ENCODE assay signal across 17 cellular contexts in the genomic region with DNA sequence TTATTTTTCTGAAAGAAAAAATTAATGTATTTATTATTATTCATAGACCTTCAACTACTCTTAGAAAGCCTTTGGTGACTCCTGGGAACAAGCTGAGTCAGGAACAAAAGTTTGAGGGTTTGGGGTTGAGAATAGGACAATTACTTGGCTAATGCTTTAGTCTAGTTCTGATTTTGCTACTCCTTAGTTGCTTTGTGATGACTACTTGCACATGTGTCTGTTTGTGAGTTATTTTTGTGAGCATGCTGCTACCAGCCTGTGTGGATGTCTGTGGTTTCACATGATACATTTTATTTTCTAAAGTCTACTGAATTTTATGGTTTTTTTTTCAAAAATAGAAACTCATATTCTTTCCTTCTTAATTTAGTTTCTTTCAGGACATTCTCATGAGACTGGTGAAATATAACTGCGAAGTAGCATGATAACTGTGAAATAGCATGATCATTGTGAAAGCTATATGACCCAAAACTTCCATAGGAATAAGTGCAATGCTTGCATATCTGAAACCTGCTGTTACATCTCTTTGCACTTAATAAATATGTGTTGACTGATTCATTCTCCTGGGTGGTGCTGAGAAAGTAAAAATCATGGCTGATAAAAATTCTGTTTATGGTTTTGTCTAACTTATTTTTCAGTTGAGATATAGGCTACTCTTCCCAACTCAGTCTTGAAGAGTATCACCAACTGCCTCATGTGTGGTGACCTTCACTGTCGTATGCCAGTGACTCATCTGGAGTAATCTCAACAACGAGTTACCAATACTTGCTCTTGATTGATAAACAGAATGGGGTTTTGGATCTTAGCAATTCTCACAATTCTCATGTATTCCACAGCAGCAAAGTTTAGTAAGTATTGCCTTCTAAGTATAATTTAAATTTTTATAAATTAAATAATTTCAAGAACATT. TPM values are rescaled to one million over a fixed set of nuclear protein-coding genes. Genes with fewer than 3 reads are reported as not detected.
DNase-seq lines count a peak whose midpoint lies in the region; ATAC-seq, FAIRE-seq and TF ChIP-seq lines count a peak whose summit lies in the region.
"Had no signal": no experiment of that assay in that cellular context is flagged by ENCODE, and none has a peak within 500 bp of the region (broad histone marks: within the 10 kb centered on the region; RNA-seq: fewer than 3 reads in every experiment).

No MANE protein-coding gene starts in this region.

- H3K4me3 Mint-ChIP-seq in activated T-helper 17 cell treated with anti-CD3 and anti-CD28 coated beads, Interleukin-2, amount 50 U/mL, for 72 hours, result no peak overlapping the region
- H3K4me3 Mint-ChIP-seq in T-helper 2 cell treated with Interferon-gamma antibody and Interleukin-4, amounts not matched to agents 5 μg/mL and 100 μg/mL, for 36 hours, result no peak overlapping the region
- H3K4me3 Mint-ChIP-seq: HFFc6, T-cell had no signal

- H3K4me2 ChIP-seq in keratinocyte (ENCODE audit: control insufficient read depth, extremely low read depth, insufficient read depth, low read depth, low read length), result peak overlapping the region; percentile 91

- H3K27ac ChIP-seq in ACC112 (ENCODE audit: low read depth, low read length) (peak overlapping the region; percentile 95), keratinocyte (ENCODE audit: control insufficient read depth, insufficient read depth, low read length) (peak overlapping the region; percentile 88)
- H3K27ac ChIP-seq: C4-2B had no signal

- dilution Hi-C loops in keratinocyte (cut with MboI; ENCODE audit: extremely low pct_ligation_motif_present, low sequenced_read_pairs), result no loop called here

- H3K79me2 ChIP-seq in ACC112 (ENCODE audit: control insufficient read depth, insufficient read depth, low read length, unreplicated experiment) (no peaks in the 10 kb centered on the region), keratinocyte (ENCODE audit: control insufficient read depth, insufficient read depth, low read length) (no peaks in the 10 kb centered on the region)

- FAIRE-seq in keratinocyte (lab: Jason Lieb, UNC) (no peak), GM12891 (lab: Jason Lieb, UNC) (no peak)

- H3K9me3 ChIP-seq in keratinocyte (ENCODE audit: control insufficient read depth, low read depth, low read length), result no peaks in the 10 kb centered on the region
- H3K9me3 ChIP-seq: gastrocnemius medialis had no signal

- no peak for TF ChIP-seq CTCF in keratinocyte (optimal IDR thresholded peaks at IDR 0.05 in 1 of 3, IDR thresholded peaks at IDR 0.05 in 1 of 3, conservative IDR thresholded peaks at IDR 0.05 in 1 of 3; ENCODE audit: extremely low read depth in 1 of 3, insufficient read depth in 2 of 3, low read length in 3 of 3)

- peaks cover 39% of the 10 kb centered on the region for H3K4me1 ChIP-seq in ACC112 (ENCODE audit: control insufficient read depth, insufficient read depth, low read length, unreplicated experiment)
- H3K4me1 ChIP-seq in keratinocyte (ENCODE audit: control insufficient read depth, extremely low read depth, insufficient read depth, low read length), result peaks cover 21% of the 10 kb centered on the region

- H3K36me3 Mint-ChIP-seq in activated T-helper 17 cell treated with anti-CD3 and anti-CD28 coated beads, Interleukin-2, amount 50 U/mL, for 72 hours (ENCODE audit: low read depth), result no peaks in the 10 kb centered on the region
- H3K36me3 Mint-ChIP-seq in T-helper 2 cell treated with Interferon-gamma antibody and Interleukin-4, amounts not matched to agents 5 μg/mL and 100 μg/mL, for 36 hours (ENCODE audit: low read depth), result peaks cover 2% of the 10 kb centered on the region
- H3K36me3 Mint-ChIP-seq: T-cell had no signal

- no peaks in the 10 kb centered on the region for H3K9me3 Mint-ChIP-seq in activated T-helper 17 cell treated with anti-CD3 and anti-CD28 coated beads, Interleukin-2, amount 50 U/mL, for 72 hours
- peaks cover 3% of the 10 kb centered on the region for H3K9me3 Mint-ChIP-seq in T-helper 2 cell treated with Interferon-gamma antibody and Interleukin-4, amounts not matched to agents 5 μg/mL and 100 μg/mL, for 36 hours
- H3K9me3 Mint-ChIP-seq: HFFc6, T-cell had no signal

- H3K27me3 Mint-ChIP-seq in activated T-helper 17 cell treated with anti-CD3 and anti-CD28 coated beads, Interleukin-2, amount 50 U/mL, for 72 hours, result no peaks in the 10 kb centered on the region
- no peaks in the 10 kb centered on the region for H3K27me3 Mint-ChIP-seq in T-helper 2 cell treated with Interferon-gamma antibody and Interleukin-4, amounts not matched to agents 5 μg/mL and 100 μg/mL, for 36 hours (ENCODE audit: low read depth)
- H3K27me3 Mint-ChIP-seq: T-cell had no signal

- H3K36me3 ChIP-seq in ACC112 (ENCODE audit: insufficient read depth, low read length), result no peaks in the 10 kb centered on the region
- no peaks in the 10 kb centered on the region for H3K36me3 ChIP-seq in keratinocyte (ENCODE audit: control insufficient read depth in 2 of 2, extremely low read depth in 1 of 2, insufficient read depth in 2 of 2, low read length in 2 of 2)
- H3K36me3 ChIP-seq: gastrocnemius medialis had no signal

- ATAC-seq in activated T-helper 17 cell treated with anti-CD3 and anti-CD28 coated beads, Interleukin-2, amount 50 U/mL, for 72 hours (replicated peaks), result peak; percentile 84
- ATAC-seq: T-cell had no signal

- no peaks in the 10 kb centered on the region for H4K20me1 ChIP-seq in keratinocyte (ENCODE audit: control insufficient read depth, extremely low read depth, insufficient read depth, low read length)

- TF ChIP-seq POLR2A in GM12891 (IDR thresholded peaks at IDR 0.05; ENCODE audit: low read depth, low read length), result no peak

- no peak overlapping the region for H3K9ac ChIP-seq in keratinocyte (ENCODE audit: control insufficient read depth, extremely low read depth, insufficient read depth, low read length)

- no peaks in the 10 kb centered on the region for H3K4me1 Mint-ChIP-seq in activated T-helper 17 cell treated with anti-CD3 and anti-CD28 coated beads, Interleukin-2, amount 50 U/mL, for 72 hours
- H3K4me1 Mint-ChIP-seq in T-helper 2 cell treated with Interferon-gamma antibody and Interleukin-4, amounts not matched to agents 5 μg/mL and 100 μg/mL, for 36 hours (ENCODE audit: low read depth), result peaks cover 19% of the 10 kb centered on the region

- peak overlapping the region; percentile 70 for H3K4me3 ChIP-seq in ACC112 (ENCODE audit: low read depth, low read length)
- H3K4me3 ChIP-seq in keratinocyte (ENCODE audit: control insufficient read depth in 2 of 3, extremely low read depth in 1 of 3, insufficient read depth in 2 of 3, low read depth in 1 of 3, low read length in 3 of 3), result peak overlapping the region in 1 of 3 experiments; percentile 25

- H3K27me3 ChIP-seq in ACC112 (ENCODE audit: insufficient read depth, low read length) (no peaks in the 10 kb centered on the region), keratinocyte (ENCODE audit: control insufficient read depth, extremely low read depth, insufficient read depth, low read length) (no peaks in the 10 kb centered on the region)
- H3K27me3 ChIP-seq: gastrocnemius medialis had no signal

- H3K9me1 ChIP-seq in keratinocyte (ENCODE audit: control insufficient read depth, extremely low read depth, insufficient read depth, low read length), result no peaks in the 10 kb centered on the region

- DNase-seq in GM03348 (ENCODE audit: low spot score), result peak; percentile 8
- DNase-seq in keratinocyte (ENCODE audit: low read depth, low spot score), result no peak
- DNase-seq in GM12891 (ENCODE audit: insufficient read length, low spot score), result no peak
- DNase-seq in midbrain (lab: John Stamatoyannopoulos, UW), result no peak
- DNase-seq in T-helper 2 cell treated with Interferon-gamma antibody and Interleukin-4, amounts not matched to agents 5 μg/mL and 100 μg/mL, for 36 hours (ENCODE audit: low spot score), result no peak
- DNase-seq: activated CD4-positive, alpha-beta T cell treated with anti-CD3 and anti-CD28 coated beads for 1 hour; DMS79; gastrocnemius medialis; HFFc6; NCI-H2029 treated with DMSO at 0.1 percent for 48 hours; NCI-H526 treated with DMSO at 0.1 percent for 48 hours; T-cell had no signal

- H2AFZ ChIP-seq in ACC112 (ENCODE audit: low read length, unreplicated experiment) (no peak overlapping the region), keratinocyte (ENCODE audit: control insufficient read depth, low read length) (no peak overlapping the region)

- no peak overlapping the region for H3K27ac Mint-ChIP-seq in activated T-helper 17 cell treated with anti-CD3 and anti-CD28 coated beads, Interleukin-2, amount 50 U/mL, for 72 hours
- H3K27ac Mint-ChIP-seq in T-helper 2 cell treated with Interferon-gamma antibody and Interleukin-4, amounts not matched to agents 5 μg/mL and 100 μg/mL, for 36 hours, result no peak overlapping the region
- H3K27ac Mint-ChIP-seq: HFFc6, T-cell had no signal

TF ChIP-seq in GM12891, 5 proteins besides CTCF, POLR2A, EP300 and RAD21:
- TF ChIP-seq POLR2AphosphoS5 (IDR thresholded peaks at IDR 0.05; ENCODE audit: low read depth, low read length), result no peak
- TF ChIP-seq SPI1 (IDR thresholded peaks at IDR 0.05; ENCODE audit: low read depth, low read length), result no peak
- TF ChIP-seq POU2F2 (IDR thresholded peaks at IDR 0.05; ENCODE audit: low read depth, low read length), result no peak
- no peak for TF ChIP-seq TAF1 (IDR thresholded peaks at IDR 0.05; ENCODE audit: low read depth, low read length)
- no peak for TF ChIP-seq PAX5 (IDR thresholded peaks at IDR 0.05; ENCODE audit: insufficient read depth, low read length, severe bottlenecking)

RNA-seq across cellular contexts. Expression of gene IL18R1, which starts 17.9 kb away (rescaled TPM):
- total RNA-seq in activated T-helper 17 cell treated with anti-CD3 and anti-CD28 coated beads, Interleukin-2, amount 50 U/mL, for 72 hours, result 10 to 100 TPM; 20.5 to 27.7 TPM
- polyA plus RNA-seq in keratinocyte, result 1.5 to 1.7 TPM (median 1.6 TPM) in 3 replicates
- polyA plus RNA-seq in keratinocyte (2011; ENCODE audit: low read depth), result 2.3 TPM
- polyA plus RNA-seq in keratinocyte (2011; cell fraction: cytosol; rRNA removed), result 0.52 and 1.2 TPM in 2 replicates
- polyA plus RNA-seq in keratinocyte (2011; cell fraction: nucleus; rRNA removed), result 2.5 and 3.5 TPM in 2 replicates
- 1.2 and 1.9 TPM in 2 replicates for polyA plus RNA-seq in keratinocyte (2012; ENCODE audit: low replicate concordance)
- 0.61 to 1.7 TPM (median 1.5 TPM) in 3 replicates for polyA minus RNA-seq in keratinocyte
- polyA minus RNA-seq in keratinocyte (2011; cell fraction: cytosol; rRNA and poly(A)+ RNA removed), result not detected
- 2.9 and 3.3 TPM in 2 replicates for polyA minus RNA-seq in keratinocyte (2011; cell fraction: nucleus; rRNA and poly(A)+ RNA removed)
- polyA plus RNA-seq in GM12891 (2012; ENCODE audit: low read depth, missing spikeins), result 6.7 TPM
- total RNA-seq: HFFc6, RPMI7951, temporal lobe had no signal

RNA-seq across cellular contexts. Expression of gene IL1RL1, which starts 26.4 kb away (rescaled TPM):
- under 1 TPM; 0.24 to 0.79 TPM for total RNA-seq in activated T-helper 17 cell treated with anti-CD3 and anti-CD28 coated beads, Interleukin-2, amount 50 U/mL, for 72 hours
- 0.22 to 1.3 TPM (median 0.93 TPM) in 3 replicates for polyA plus RNA-seq in keratinocyte
- polyA plus RNA-seq in keratinocyte (2011; ENCODE audit: low read depth), result 14.1 TPM
- 0.10 and 0.45 TPM in 2 replicates for polyA plus RNA-seq in keratinocyte (2011; cell fraction: cytosol; rRNA removed)
- 5.2 and 6.2 TPM in 2 replicates for polyA plus RNA-seq in keratinocyte (2011; cell fraction: nucleus; rRNA removed)
- 0.23 and 11.7 TPM in 2 replicates for polyA plus RNA-seq in keratinocyte (2012; ENCODE audit: low replicate concordance)
- polyA minus RNA-seq in keratinocyte, result 2.6 to 3.2 TPM in 2 of 3 replicates, not detected in the other
- not detected for polyA minus RNA-seq in keratinocyte (2011; cell fraction: cytosol; rRNA and poly(A)+ RNA removed)
- 3.9 and 5.5 TPM in 2 replicates for polyA minus RNA-seq in keratinocyte (2011; cell fraction: nucleus; rRNA and poly(A)+ RNA removed)
- polyA plus RNA-seq in GM12891 (2012; ENCODE audit: low read depth, missing spikeins), result not detected
- total RNA-seq: HFFc6, RPMI7951 had no signal
